9 cellular contexts compared by ENCODE assay signal in the genomic region with DNA sequence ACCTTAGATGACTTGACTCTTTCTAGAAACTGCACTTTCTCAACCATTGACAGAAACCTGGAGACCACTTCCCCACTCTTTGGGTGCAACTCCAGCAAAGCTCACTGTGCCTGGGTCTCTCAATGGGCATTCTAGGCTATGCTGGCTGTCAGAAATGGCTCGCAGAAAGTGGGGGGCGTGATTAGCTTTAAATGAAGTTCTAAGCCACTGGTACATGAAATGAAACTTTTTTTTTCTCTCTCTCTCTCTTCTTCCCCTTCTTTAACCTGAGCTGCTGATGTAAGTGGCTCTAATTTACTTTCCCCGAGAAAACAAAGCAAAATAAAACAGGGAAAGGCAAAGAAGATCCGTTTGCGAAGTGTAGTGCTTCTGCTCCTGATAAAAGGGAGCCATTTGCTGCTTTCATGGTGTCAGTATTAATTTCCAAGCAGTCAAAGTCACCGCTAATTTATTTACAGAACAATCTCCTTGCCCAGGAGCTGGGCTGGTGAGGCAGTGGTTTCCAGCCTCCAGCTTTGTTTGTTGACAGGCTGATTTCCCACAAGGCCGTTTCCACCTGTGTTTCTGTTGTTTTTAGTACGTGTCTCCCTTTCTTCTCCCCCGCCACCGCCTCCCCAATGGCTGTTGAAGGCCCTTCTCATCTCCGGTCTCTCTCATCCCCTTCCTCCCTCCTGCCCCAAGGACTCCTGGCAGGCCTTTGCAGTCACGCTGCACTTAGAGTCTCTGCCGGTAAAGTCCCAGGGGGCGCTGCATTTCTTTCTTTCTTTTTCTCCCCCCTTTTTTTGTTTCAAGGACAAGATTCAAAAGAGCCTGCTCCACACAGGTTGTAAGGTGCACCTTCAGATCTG.
DNase-seq lines count a peak whose midpoint lies in the region; ATAC-seq, FAIRE-seq and TF ChIP-seq lines count a peak whose summit lies in the region.
"Had no signal": no experiment of that assay in that cellular context is flagged by ENCODE, and none has a peak within 500 bp of the region (broad histone marks: within the 10 kb centered on the region; RNA-seq: fewer than 3 reads in every experiment).

No MANE protein-coding gene starts in this region.

- no peaks in the 10 kb centered on the region for H3K9me2 ChIP-seq in SK-N-SH

- no peaks in the 10 kb centered on the region for H4K20me1 ChIP-seq in SK-N-SH (ENCODE audit: insufficient read depth)

- WGBS in SK-N-SH (ENCODE audit: low lambda C conversion rate), result 58% methylated on average over 14 of the region's 14 CpGs

- H3K4me1 Mint-ChIP-seq in activated CD4-positive, alpha-beta T cell treated with anti-CD3 and anti-CD28 coated beads for 36 hours, result peaks cover 13% of the 10 kb centered on the region
- peaks cover 13% of the 10 kb centered on the region for H3K4me1 Mint-ChIP-seq in dendritic cell treated with granulocyte-macrophage colony-stimulating factor and Interleukin-4, amounts not matched to agents 40 ng/mL and 50 ng/mL, for 4 days (ENCODE audit: low read depth)

- no peak overlapping the region for H3K27ac ChIP-seq in SK-N-SH (ENCODE audit: low read depth in 2 of 2, low read length in 1 of 2)
- H3K27ac ChIP-seq: esophagus squamous epithelium had no signal

- H3K4me3 ChIP-seq in SK-N-SH (ENCODE audit: low read depth in 2 of 2, low read length in 1 of 2), result no peak overlapping the region
- H3K4me3 ChIP-seq: esophagus squamous epithelium had no signal

- H3K9me3 ChIP-seq in SK-N-SH, result no peaks in the 10 kb centered on the region
- H3K9me3 ChIP-seq: esophagus squamous epithelium had no signal

- H3K4me3 Mint-ChIP-seq in activated CD4-positive, alpha-beta T cell treated with anti-CD3 and anti-CD28 coated beads for 36 hours, result no peak overlapping the region
- H3K4me3 Mint-ChIP-seq in dendritic cell treated with granulocyte-macrophage colony-stimulating factor and Interleukin-4, amounts not matched to agents 40 ng/mL and 50 ng/mL, for 4 days, result no peak overlapping the region

- intact Hi-C loops in activated CD4-positive, alpha-beta T cell treated with anti-CD3 and anti-CD28 coated beads for 36 hours (cut with DNase I, micrococcal nuclease), result no loop called here
- intact Hi-C loops in dendritic cell treated with granulocyte-macrophage colony-stimulating factor and Interleukin-4, amounts not matched to agents 40 ng/mL and 50 ng/mL, for 4 days (cut with micrococcal nuclease), result no loop called here

- DNase-seq in activated CD4-positive, alpha-beta T cell treated with anti-CD3 and anti-CD28 coated beads for 36 hours, result peak; percentile 34
- DNase-seq in activated CD4-positive, alpha-beta T cell treated with anti-CD3 and anti-CD28 coated beads, Interleukin-2, amount 50 U/mL, for 4 hours, result no peak
- DNase-seq in MV-4-11 (lab: John Stamatoyannopoulos, UW) (peak; percentile 45), RCC 7860 (ENCODE audit: low spot score) (no peak), NCI-H510A treated with DMSO at 0.1 percent for 48 hours (lab: John Stamatoyannopoulos, UW) (no peak), SK-N-SH (no peak)
- DNase-seq in stimulated activated naive CD8-positive, alpha-beta T cell treated with anti-CD3 and anti-CD28 coated beads, Interleukin-15, Interleukin-2, amounts not matched to agents 100 U/mL and 50 U/mL, for 24 hours, result peak; percentile 4
- DNase-seq: esophagus squamous epithelium had no signal

- no peak for ATAC-seq in activated CD4-positive, alpha-beta T cell treated with anti-CD3 and anti-CD28 coated beads for 36 hours
- ATAC-seq in stimulated activated naive CD8-positive, alpha-beta T cell treated with anti-CD3 and anti-CD28 coated beads, Interleukin-15, Interleukin-2, amounts not matched to agents 100 U/mL and 50 U/mL, for 24 hours, result no peak

- H3K4me1 ChIP-seq in SK-N-SH (ENCODE audit: control insufficient read depth in 1 of 2, insufficient read depth in 2 of 2, low read depth in 1 of 2, low read length in 1 of 2), result no peaks in the 10 kb centered on the region; a peak in 1 of 4 replicates
- H3K4me1 ChIP-seq: esophagus squamous epithelium had no signal

- no peak overlapping the region for H2AFZ ChIP-seq in SK-N-SH (ENCODE audit: low read depth)

- POLR2A ChIA-PET in activated CD4-positive, alpha-beta T cell treated with anti-CD3 and anti-CD28 coated beads for 36 hours (lab: Charles Lee), result no interaction called here
- POLR2A ChIA-PET in SK-N-SH (lab: Yijun Ruan, JAX), result no interaction called here

- H3K27me3 ChIP-seq in SK-N-SH (ENCODE audit: insufficient read depth), result no peaks in the 10 kb centered on the region; the same call in 1 of the 2 replicates

- H3K27me3 Mint-ChIP-seq in activated CD4-positive, alpha-beta T cell treated with anti-CD3 and anti-CD28 coated beads for 36 hours, result peaks cover 5% of the 10 kb centered on the region
- peaks cover 20% of the 10 kb centered on the region for H3K27me3 Mint-ChIP-seq in dendritic cell treated with granulocyte-macrophage colony-stimulating factor and Interleukin-4, amounts not matched to agents 40 ng/mL and 50 ng/mL, for 4 days

- no peaks in the 10 kb centered on the region for H3K9me3 Mint-ChIP-seq in activated CD4-positive, alpha-beta T cell treated with anti-CD3 and anti-CD28 coated beads for 36 hours (ENCODE audit: low read depth)
- peaks cover 6% of the 10 kb centered on the region for H3K9me3 Mint-ChIP-seq in dendritic cell treated with granulocyte-macrophage colony-stimulating factor and Interleukin-4, amounts not matched to agents 40 ng/mL and 50 ng/mL, for 4 days

- TF ChIP-seq RAD21 in SK-N-SH (IDR thresholded peaks at IDR 0.05; ENCODE audit: low read length), result no peak

- no peak for TF ChIP-seq CTCF in SK-N-SH (IDR thresholded peaks at IDR 0.05)

- no peak overlapping the region for H3K9ac ChIP-seq in SK-N-SH

- TF ChIP-seq EP300 in SK-N-SH (IDR thresholded peaks at IDR 0.05; ENCODE audit: borderline replicate concordance in 1 of 2, low read depth in 1 of 2, low read length in 1 of 2), result no peak

- CTCF ChIA-PET in activated CD4-positive, alpha-beta T cell treated with anti-CD3 and anti-CD28 coated beads for 36 hours (lab: Charles Lee), result interaction anchor here (0.7 to 1.4 kb wide), 6 partner anchors 19 to 601 kb away, joined by 3 to 4 read pairs (median 3); no protein-coding TSS in a partner anchor
- CTCF ChIA-PET in SK-N-SH (lab: Yijun Ruan, JAX), result interaction anchor here (0.6 to 2.1 kb wide), 4 partner anchors 15 to 456 kb away, joined by 3 to 7 read pairs (median 4); no protein-coding TSS in a partner anchor

- no peak for FAIRE-seq in RCC 7860 (lab: Jason Lieb, UNC)

- no peaks in the 10 kb centered on the region for H3K79me2 ChIP-seq in SK-N-SH (ENCODE audit: insufficient read depth)

- H3K36me3 Mint-ChIP-seq in activated CD4-positive, alpha-beta T cell treated with anti-CD3 and anti-CD28 coated beads for 36 hours (ENCODE audit: low read depth), result no peaks in the 10 kb centered on the region
- H3K36me3 Mint-ChIP-seq in dendritic cell treated with granulocyte-macrophage colony-stimulating factor and Interleukin-4, amounts not matched to agents 40 ng/mL and 50 ng/mL, for 4 days (ENCODE audit: low read depth), result no peaks in the 10 kb centered on the region

- H3K36me3 ChIP-seq in SK-N-SH (replicated peaks in 1 of 2; ENCODE audit: control insufficient read depth in 1 of 2, insufficient read depth in 2 of 2, low read length in 1 of 2), result no peaks in the 10 kb centered on the region
- H3K36me3 ChIP-seq: esophagus squamous epithelium had no signal

- peak overlapping the region; percentile 22 for H3K27ac Mint-ChIP-seq in activated CD4-positive, alpha-beta T cell treated with anti-CD3 and anti-CD28 coated beads for 36 hours
- H3K27ac Mint-ChIP-seq in dendritic cell treated with granulocyte-macrophage colony-stimulating factor and Interleukin-4, amounts not matched to agents 40 ng/mL and 50 ng/mL, for 4 days, result peak overlapping the region; percentile 66

- no peak overlapping the region for H3K4me2 ChIP-seq in SK-N-SH

- no peaks in the 10 kb centered on the region for H3F3A ChIP-seq in SK-N-SH (replicated peaks; ENCODE audit: insufficient read depth)

TF ChIP-seq in SK-N-SH, 30 proteins besides CTCF, POLR2A, EP300 and RAD21 (continues in another document):
- TF ChIP-seq RFX5 (IDR thresholded peaks at IDR 0.05; ENCODE audit: low read length), result no peak
- TF ChIP-seq FOSL2 (IDR thresholded peaks at IDR 0.05; ENCODE audit: borderline replicate concordance, low read depth), result no peak
- no peak for TF ChIP-seq TAF1 (IDR thresholded peaks at IDR 0.05; ENCODE audit: borderline replicate concordance, low read depth, low read length)
- TF ChIP-seq NFIC (IDR thresholded peaks at IDR 0.05; ENCODE audit: borderline replicate concordance), result no peak
- TF ChIP-seq YY1 (IDR thresholded peaks at IDR 0.05; ENCODE audit: low read depth), result no peak
- no peak for TF ChIP-seq MXI1 (IDR thresholded peaks at IDR 0.05; ENCODE audit: low read depth, low read length)
- no peak for TF ChIP-seq REST (IDR thresholded peaks at IDR 0.05; ENCODE audit: low read depth, low read length)
- no peak for TF ChIP-seq MEF2A (IDR thresholded peaks at IDR 0.05; ENCODE audit: borderline replicate concordance, low read depth)

Comparison
In these comparisons a context has a peak if more than half of its experiments do, and no peak if none do; other contexts are left out.
1. DNase-seq: peak in activated CD4-positive, alpha-beta T cell treated with anti-CD3 and anti-CD28 coated beads for 36 hours (single experiment), MV-4-11 (single experiment) and stimulated activated naive CD8-positive, alpha-beta T cell treated with anti-CD3 and anti-CD28 coated beads, Interleukin-15, Interleukin-2, amounts not matched to agents 100 U/mL and 50 U/mL, for 24 hours (single experiment); none in activated CD4-positive, alpha-beta T cell treated with anti-CD3 and anti-CD28 coated beads, Interleukin-2, amount 50 U/mL, for 4 hours (0 of 2), RCC 7860 (single experiment), NCI-H510A treated with DMSO at 0.1 percent for 48 hours (single experiment) and SK-N-SH (single experiment).